In genomic region chr3:35200056-35200455, GRCh38 we compare ENCODE assay signal across 22 cellular contexts.
A peak's percentile ranks its signal among the peaks of the same experiment; 100 is the strongest.
DNase-seq lines count a peak whose midpoint lies in the region; ATAC-seq, FAIRE-seq and TF ChIP-seq lines count a peak whose summit lies in the region.
"Had no signal": no experiment of that assay in that cellular context is flagged by ENCODE, and none has a peak within 500 bp of the region (broad histone marks: within the 10 kb centered on the region; RNA-seq: fewer than 3 reads in every experiment).

No MANE protein-coding gene starts in this region.

- TF ChIP-seq CTCF in brain microvascular endothelial cell (IDR thresholded peaks at IDR 0.05; ENCODE audit: low read depth, low read length, missing control alignments), result no peak

- H3K27ac ChIP-seq in brain microvascular endothelial cell, result peak overlapping the region; percentile 12
- H3K27ac ChIP-seq: epithelial cell of prostate, heart right ventricle, parathyroid adenoma, PC-9 had no signal

- H3K4me3 ChIP-seq in brain microvascular endothelial cell (ENCODE audit: low read depth, low read length), result no peak overlapping the region
- H3K4me3 ChIP-seq: BLaER1 treated with 17β-estradiol and CSF1 and Interleukin-3, amounts not matched to agents 10 nM and 100 nM; heart right ventricle; K562; mucosa of descending colon; PC-9 had no signal

- in situ Hi-C loops in brain microvascular endothelial cell (cut with HindIII; ENCODE audit: low pct_ligation_motif_present, low sequenced_read_pairs), result no loop called here

- DNase-seq in HTR-8/SVneo (ENCODE audit: insufficient read length, low spot score), result peak; percentile 5
- peak; percentile 28 for DNase-seq in OCI-M1 (lab: John Stamatoyannopoulos, UW)
- DNase-seq in brain microvascular endothelial cell, result peak; percentile 70
- peak; percentile 89 for DNase-seq in myocyte (ENCODE audit: low read depth)
- no peak for DNase-seq in DMS79 (lab: John Stamatoyannopoulos, UW)
- no peak for DNase-seq in T-helper 17 cell
- DNase-seq in posterior vena cava (ENCODE audit: low spot score), result no peak
- DNase-seq: activated CD4-positive, alpha-beta T cell treated with anti-CD3 and anti-CD28 coated beads for 48 hours; activated T-cell treated with anti-CD3 and anti-CD28 coated beads, Interleukin-2, amount 50 U/mL, for 48 hours; heart right ventricle; mucosa of descending colon; NCI-H345; PC-9; stimulated activated CD4-positive, alpha-beta T cell treated with anti-CD3 and anti-CD28 coated beads, Interleukin-15, amount 100 ng/mL, for 24 hours; T-cell had no signal

- no peak for FAIRE-seq in HTR-8/SVneo (lab: Jason Lieb, UNC)
- FAIRE-seq: K562, keratinocyte had no signal

- H3K27me3 Mint-ChIP-seq in T-helper 17 cell, result no peaks in the 10 kb centered on the region
- H3K27me3 Mint-ChIP-seq: T-cell had no signal

- intact Hi-C loops in posterior vena cava (cut with DNase I), result no loop called here

- H3K4me1 Mint-ChIP-seq in T-helper 17 cell, result no peaks in the 10 kb centered on the region
- H3K4me1 Mint-ChIP-seq: T-cell had no signal

- H3K36me3 Mint-ChIP-seq in T-helper 17 cell (ENCODE audit: low read depth), result no peaks in the 10 kb centered on the region
- H3K36me3 Mint-ChIP-seq: T-cell had no signal

- H3K36me3 ChIP-seq in brain microvascular endothelial cell (replicated peaks), result no peaks in the 10 kb centered on the region
- H3K36me3 ChIP-seq: BLaER1 treated with 17β-estradiol and CSF1 and Interleukin-3, amounts not matched to agents 10 nM and 100 nM; heart right ventricle had no signal

- H3K27ac Mint-ChIP-seq in T-helper 17 cell, result no peak overlapping the region
- H3K27ac Mint-ChIP-seq: T-cell had no signal

- no peaks in the 10 kb centered on the region for H3K9me3 ChIP-seq in T-helper 17 cell (ENCODE audit: control insufficient read depth, low read length, poor library complexity, severe bottlenecking)
- H3K9me3 ChIP-seq: BLaER1 treated with 17β-estradiol and CSF1 and Interleukin-3, amounts not matched to agents 10 nM and 100 nM; heart right ventricle; mucosa of descending colon had no signal

- ATAC-seq in HG03108 (IDR thresholded peaks at IDR 0.05; ENCODE audit: unreplicated experiment) (no peak), T-helper 17 cell (no peak)
- ATAC-seq: HCT116, heart right ventricle, K562, mucosa of descending colon, T-cell had no signal

- H3K4me3 Mint-ChIP-seq in T-helper 17 cell, result no peak overlapping the region
- H3K4me3 Mint-ChIP-seq: T-cell had no signal

- no peaks in the 10 kb centered on the region for H3K27me3 ChIP-seq in brain microvascular endothelial cell (replicated peaks)
- H3K27me3 ChIP-seq: BLaER1 treated with 17β-estradiol and CSF1 and Interleukin-3, amounts not matched to agents 10 nM and 100 nM; heart right ventricle had no signal

Comparison
In these comparisons a context has a peak if more than half of its experiments do, and no peak if none do; other contexts are left out.
1. DNase-seq: peak in HTR-8/SVneo (single experiment), OCI-M1 (single experiment), brain microvascular endothelial cell (single experiment) and myocyte (single experiment); none in DMS79 (single experiment), T-helper 17 cell (0 of 3) and posterior vena cava (single experiment).